26 cellular contexts compared by ENCODE assay signal in genomic region chr17:33745047-33745783, GRCh38.
A peak's percentile ranks its signal among the peaks of the same experiment; 100 is the strongest.
DNase-seq lines count a peak whose midpoint lies in the region; ATAC-seq, FAIRE-seq and TF ChIP-seq lines count a peak whose summit lies in the region.
"Had no signal": no experiment of that assay in that cellular context is flagged by ENCODE, and none has a peak within 500 bp of the region (broad histone marks: within the 10 kb centered on the region; RNA-seq: fewer than 3 reads in every experiment).

No MANE protein-coding gene starts in this region.

- H3K9me3 Mint-ChIP-seq in endodermal cell: no peaks in the 10 kb centered on the region
- H3K9me3 Mint-ChIP-seq: CD14-positive monocyte; CD4-positive, alpha-beta T cell; CD8-positive, alpha-beta memory T cell; GM23338 had no signal

- no peak for TF ChIP-seq POLR2A in HepG2 (IDR thresholded peaks at IDR 0.05; ENCODE audit: insufficient read depth in 1 of 2, low read depth in 2 of 2, low read length in 2 of 2)

- peaks cover 20% of the 10 kb centered on the region for H3K4me1 ChIP-seq in KMS-11 (ENCODE audit: low read depth, poor library complexity, severe bottlenecking)
- H3K4me1 ChIP-seq in endodermal cell (ENCODE audit: control insufficient read depth, insufficient read depth, low read length): peaks cover 5% of the 10 kb centered on the region
- peaks cover 8% of the 10 kb centered on the region for H3K4me1 ChIP-seq in HepG2 (ENCODE audit: insufficient read depth, low read length)
- H3K4me1 ChIP-seq: A549, BE2C had no signal

- H3K9ac ChIP-seq in KMS-11 (no peak overlapping the region), endodermal cell (ENCODE audit: extremely low read depth, low read length, poor library complexity, severe bottlenecking) (no peak overlapping the region), HepG2 (ENCODE audit: insufficient read depth, low read depth, low read length) (no peak overlapping the region)
- H3K9ac ChIP-seq: BLaER1 treated with 17β-estradiol and CSF1 and Interleukin-3, amounts not matched to agents 10 nM and 100 nM had no signal

- H3K4me3 Mint-ChIP-seq in endodermal cell: peak overlapping the region; percentile 21
- H3K4me3 Mint-ChIP-seq: CD14-positive monocyte; CD4-positive, alpha-beta T cell; CD8-positive, alpha-beta memory T cell; GM23338; H9; HFFc6 had no signal

- no peak for FAIRE-seq in HepG2 (lab: Jason Lieb, UNC)
- FAIRE-seq: A549, D721Med, GM12891, GM18507 had no signal

- POLR2A ChIA-PET in HepG2 (lab: Yijun Ruan, JAX): no interaction called here

- H3K4me3 ChIP-seq in KMS-11 (IDR thresholded peaks at IDR 0.05; ENCODE audit: insufficient read depth, low read depth, low read length) (no peak overlapping the region), endodermal cell (ENCODE audit: low read length) (peak overlapping the region; percentile 26), HepG2 (replicated peaks in 1 of 3; ENCODE audit: insufficient read depth in 1 of 3, low read depth in 2 of 3, low read length in 3 of 3) (no peak overlapping the region)
- H3K4me3 ChIP-seq: A549; BLaER1 treated with 17β-estradiol and CSF1 and Interleukin-3, amounts not matched to agents 10 nM and 100 nM; GM23338 had no signal

- peaks cover 22% of the 10 kb centered on the region for H3K4me1 Mint-ChIP-seq in endodermal cell
- H3K4me1 Mint-ChIP-seq: CD14-positive monocyte; CD8-positive, alpha-beta memory T cell had no signal

- in situ Hi-C loops in HepG2 (cut with HindIII; ENCODE audit: extremely low pct_ligation_motif_present, low pct_unique_long_range_greater_than_20kb): loop anchor here (10.0 kb wide), 1 partner anchor 220 kb away; no protein-coding TSS in a partner anchor

- WGBS in endodermal cell (ENCODE audit: insufficient coverage in 1 of 2, insufficient read length in 1 of 2), 2 experiments: 73% methylated on average over 2 of the region's 3 CpGs; no CpG with 5 or more reads in 1 of the 2 experiments
- WGBS in HepG2 (ENCODE audit: low lambda C conversion rate): 0% methylated on average over 3 of the region's 3 CpGs

- no peaks in the 10 kb centered on the region for H4K20me1 ChIP-seq in KMS-11 (ENCODE audit: insufficient read depth)
- no peaks in the 10 kb centered on the region for H4K20me1 ChIP-seq in HepG2 (ENCODE audit: insufficient read depth, low read length)
- H4K20me1 ChIP-seq: BLaER1 treated with 17β-estradiol and CSF1 and Interleukin-3, amounts not matched to agents 10 nM and 100 nM had no signal

- H3K4me2 ChIP-seq in KMS-11: peak overlapping the region; percentile 40
- H3K4me2 ChIP-seq in HepG2 (ENCODE audit: low read depth, low read length): no peak overlapping the region
- H3K4me2 ChIP-seq: A549; BLaER1 treated with 17β-estradiol and CSF1 and Interleukin-3, amounts not matched to agents 10 nM and 100 nM; GM23338 had no signal

- H3K27ac Mint-ChIP-seq in endodermal cell: no peak overlapping the region
- H3K27ac Mint-ChIP-seq: CD4-positive, alpha-beta T cell; CD8-positive, alpha-beta memory T cell; GM23338; H9; HFFc6 had no signal

- intact Hi-C loops in HepG2 (cut with micrococcal nuclease; ENCODE audit: unreplicated experiment): no loop called here

- no peaks in the 10 kb centered on the region for H3K36me3 ChIP-seq in KMS-11 (ENCODE audit: insufficient read depth)
- H3K36me3 ChIP-seq in endodermal cell (ENCODE audit: control insufficient read depth, insufficient read depth, low read length): no peaks in the 10 kb centered on the region
- no peaks in the 10 kb centered on the region for H3K36me3 ChIP-seq in HepG2 (replicated peaks in 1 of 2; ENCODE audit: control insufficient read depth in 1 of 2, insufficient read depth in 2 of 2, low read length in 2 of 2)
- H3K36me3 ChIP-seq: BE2C; BLaER1 treated with 17β-estradiol and CSF1 and Interleukin-3, amounts not matched to agents 10 nM and 100 nM had no signal

- DNase-seq in endodermal cell: peak; percentile 43
- peak; percentile 23 for DNase-seq in HepG2 (ENCODE audit: low spot score)
- DNase-seq in T-helper 2 cell: no peak
- DNase-seq in GF-D8 (lab: John Stamatoyannopoulos, UW): no peak
- DNase-seq: 8988T; ACHN; AML-193; BE2C; CD4-positive, alpha-beta T cell; CD8-positive, alpha-beta memory T cell; DMS 273 treated with DMSO at 0.1 percent for 48 hours; DMS79; EL; GDM1; H9; HFFc6 had no signal

- CTCF ChIA-PET in HepG2 (lab: Yijun Ruan, JAX; ENCODE audit: low intra/inter-chr PET ratio, low total read pairs): interaction anchor here (0.7 kb wide), 1 partner anchor 21 kb away, joined by 4 read pairs; no protein-coding TSS in a partner anchor

- no peaks in the 10 kb centered on the region for H3K36me3 Mint-ChIP-seq in endodermal cell (ENCODE audit: low read depth)
- H3K36me3 Mint-ChIP-seq: CD14-positive monocyte; CD8-positive, alpha-beta memory T cell had no signal

- TF ChIP-seq CTCF in KMS-11 (conservative IDR thresholded peaks at IDR 0.05; ENCODE audit: low read depth, low read length) (no peak), endodermal cell (conservative IDR thresholded peaks at IDR 0.05) (no peak), HepG2 (CRISPR knock-in tag; IDR thresholded peaks at IDR 0.05) (no peak)

- H3K79me2 ChIP-seq in KMS-11 (ENCODE audit: insufficient read depth, low read depth) (no peaks in the 10 kb centered on the region), HepG2 (ENCODE audit: insufficient read depth, low read length) (no peaks in the 10 kb centered on the region)

- TF ChIP-seq EP300 in HepG2 (IDR thresholded peaks at IDR 0.05; ENCODE audit: low read depth in 2 of 2, low read length in 2 of 2): no peak
- TF ChIP-seq EP300 in HepG2 (CRISPR knock-in tag; IDR thresholded peaks at IDR 0.05; ENCODE audit: borderline replicate concordance): no peak

- H3K27ac ChIP-seq in KMS-11 (no peak overlapping the region), endodermal cell (ENCODE audit: low read depth, low read length) (no peak overlapping the region), HepG2 (ENCODE audit: extremely low read length, insufficient read depth, low read length) (no peak overlapping the region)
- H3K27ac ChIP-seq: A549; BLaER1 treated with 17β-estradiol and CSF1 and Interleukin-3, amounts not matched to agents 10 nM and 100 nM had no signal

- ATAC-seq in HepG2 (no peak; the same call in 2 of the 3 replicates), esophagus mucosa (no peak)
- ATAC-seq: A549, GM23338, HCT116 had no signal

- BruUV-seq in HepG2 (replicated peaks; lab: Mats Ljungman, UMichigan): no TSS peak

- H3K9me3 ChIP-seq in endodermal cell (ENCODE audit: control insufficient read depth, low read length) (no peaks in the 10 kb centered on the region), HepG2 (ENCODE audit: low read length) (no peaks in the 10 kb centered on the region)
- H3K9me3 ChIP-seq: A549; BE2C; BLaER1 treated with 17β-estradiol and CSF1 and Interleukin-3, amounts not matched to agents 10 nM and 100 nM had no signal

- TF ChIP-seq RAD21 in HepG2 (CRISPR knock-in tag; IDR thresholded peaks at IDR 0.05): no peak

- H2AFZ ChIP-seq in KMS-11 (ENCODE audit: low read depth): no peak overlapping the region
- no peak overlapping the region for H2AFZ ChIP-seq in HepG2 (ENCODE audit: low read length)
- H2AFZ ChIP-seq: GM23338 had no signal

- H3K27me3 ChIP-seq in KMS-11 (ENCODE audit: insufficient read depth, low read depth) (no peaks in the 10 kb centered on the region), endodermal cell (ENCODE audit: control insufficient read depth, insufficient read depth, low read length, poor library complexity, severe bottlenecking) (no peaks in the 10 kb centered on the region), HepG2 (ENCODE audit: control insufficient read depth in 1 of 2, insufficient read depth in 2 of 2, low read length in 2 of 2) (no peaks in the 10 kb centered on the region)
- H3K27me3 ChIP-seq: BLaER1 treated with 17β-estradiol and CSF1 and Interleukin-3, amounts not matched to agents 10 nM and 100 nM had no signal

- H3K27me3 Mint-ChIP-seq in endodermal cell (ENCODE audit: insufficient read depth): peaks cover 30% of the 10 kb centered on the region

TF ChIP-seq in HepG2, 621 proteins besides CTCF, POLR2A, EP300 and RAD21 (continues in another document):
- TF ChIP-seq HNF4G (IDR thresholded peaks at IDR 0.05; ENCODE audit: borderline replicate concordance, low read depth, low read length): peak; percentile 48
- no peak for TF ChIP-seq HNF4G (CRISPR knock-in tag; IDR thresholded peaks at IDR 0.05; ENCODE audit: borderline replicate concordance, low read depth)
- peak; percentile 88 for TF ChIP-seq TFAP4 (IDR thresholded peaks at IDR 0.05; ENCODE audit: borderline replicate concordance, low read depth)
- peak; percentile 21; the same call in 1 of the 2 replicates for TF ChIP-seq ZNF281 (CRISPR knock-in tag; IDR thresholded peaks at IDR 0.05; ENCODE audit: borderline replicate concordance)
- 0 out of 2 replicates have a peak, but pooled peaks have one; percentile 11 for TF ChIP-seq NR2F6 (IDR thresholded peaks at IDR 0.05)
- TF ChIP-seq NR2F6 (CRISPR knock-in tag; IDR thresholded peaks at IDR 0.05): no peak
- TF ChIP-seq RARA (CRISPR knock-in tag; IDR thresholded peaks at IDR 0.05): 0 out of 2 replicates have a peak, but pooled peaks have one; percentile 18
- TF ChIP-seq ZNF577 (CRISPR knock-in tag; IDR thresholded peaks at IDR 0.05; ENCODE audit: borderline replicate concordance, low read depth): no peak

Comparison
In these comparisons a context has a peak if more than half of its experiments do, and no peak if none do; other contexts are left out.
1. DNase-seq: peak in endodermal cell (single experiment) and HepG2 (single experiment); none in T-helper 2 cell (0 of 5) and GF-D8 (single experiment).